ENCODE assay signal across 19 cellular contexts in genomic region chr13:24842533-24843278, GRCh38.
A peak's percentile ranks its signal among the peaks of the same experiment; 100 is the strongest.
DNase-seq lines count a peak whose midpoint lies in the region; ATAC-seq and TF ChIP-seq lines count a peak whose summit lies in the region.
"Had no signal": no experiment of that assay in that cellular context is flagged by ENCODE, and none has a peak within 500 bp of the region (broad histone marks: within the 10 kb centered on the region; RNA-seq: fewer than 3 reads in every experiment).

No MANE protein-coding gene starts in this region.

- no peak overlapping the region for H3K27ac Mint-ChIP-seq in WTC11
- H3K27ac Mint-ChIP-seq: naive thymus-derived CD8-positive, alpha-beta T cell; T-helper 1 cell treated with Interleukin-12 subunit alpha and Interleukin-12 subunit beta and Interleukin-4 antibody, amounts not matched to agents 30 μg/mL and 1 μg/mL, for 36 hours had no signal

- TF ChIP-seq CTCF in MM.1S (IDR thresholded peaks at IDR 0.05; ENCODE audit: low read length) (no peak), prostate gland (IDR thresholded peaks at IDR 0.05) (no peak), WTC11 (IDR thresholded peaks at IDR 0.05) (no peak)

- 95% methylated on average over 8 of the region's 9 CpGs for WGBS in mesenchymal stem cell
- WGBS in prostate gland: 88% methylated on average over 9 of the region's 9 CpGs

- H3K9me3 ChIP-seq in adipocyte (ENCODE audit: control insufficient read depth, low read length): no peaks in the 10 kb centered on the region
- no peaks in the 10 kb centered on the region for H3K9me3 ChIP-seq in mesenchymal stem cell (ENCODE audit: control insufficient read depth, low read length)
- no peaks in the 10 kb centered on the region for H3K9me3 ChIP-seq in MM.1S (replicated peaks; ENCODE audit: insufficient read depth, low read length)
- no peaks in the 10 kb centered on the region for H3K9me3 ChIP-seq in prostate gland
- H3K9me3 ChIP-seq: gastroesophageal sphincter had no signal

- H3K18ac ChIP-seq in mesenchymal stem cell (ENCODE audit: low read depth in 1 of 2, low read length in 2 of 2): no peak overlapping the region

- H3K4ac ChIP-seq in mesenchymal stem cell (ENCODE audit: low read depth in 1 of 2, low read length in 2 of 2): no peak overlapping the region

- no peak overlapping the region for H2BK15ac ChIP-seq in mesenchymal stem cell (ENCODE audit: low read depth, poor library complexity, severe bottlenecking)

- H4K8ac ChIP-seq in mesenchymal stem cell (ENCODE audit: low read length): no peak overlapping the region

- H3K27me3 Mint-ChIP-seq in WTC11 (ENCODE audit: low read depth): peaks cover 13% of the 10 kb centered on the region

- H3K79me1 ChIP-seq in mesenchymal stem cell (replicated peaks; ENCODE audit: low read length, poor library complexity, severe bottlenecking): no peaks in the 10 kb centered on the region

- no peak overlapping the region for H2AK5ac ChIP-seq in mesenchymal stem cell (ENCODE audit: low read length, severe bottlenecking)

- DNase-seq in HCEC 1CT (peak; percentile 18), NCI-H460 (ENCODE audit: extremely low read depth, low read depth) (peak; percentile 33), adipocyte (ENCODE audit: low read depth) (peak; percentile 10), mesenchymal stem cell (peak; percentile 45), MM.1S (no peak), prostate gland (ENCODE audit: low spot score) (no peak), WTC11 (ENCODE audit: low spot score) (no peak)
- DNase-seq: activated effector memory CD4-positive, alpha-beta T cell treated with anti-CD3 and anti-CD28 coated beads, Interleukin-2, amount 50 U/mL, for 16 hours; anterior cingulate cortex; naive thymus-derived CD8-positive, alpha-beta T cell; NCI-H510A treated with DMSO at 0.1 percent for 48 hours; stimulated activated naive CD4-positive, alpha-beta T cell; trophoblast cell had no signal

- no peak overlapping the region for H2BK12ac ChIP-seq in mesenchymal stem cell (ENCODE audit: low read length in 2 of 2)

- H3K9me3 Mint-ChIP-seq in WTC11: no peaks in the 10 kb centered on the region
- H3K9me3 Mint-ChIP-seq: naive thymus-derived CD8-positive, alpha-beta T cell; T-helper 1 cell treated with Interleukin-12 subunit alpha and Interleukin-12 subunit beta and Interleukin-4 antibody, amounts not matched to agents 30 μg/mL and 1 μg/mL, for 36 hours had no signal

- H3F3A ChIP-seq in MM.1S (ENCODE audit: insufficient read depth, low read length): no peaks in the 10 kb centered on the region

- H3K27ac ChIP-seq in mesenchymal stem cell (ENCODE audit: low read length, poor library complexity, severe bottlenecking) (no peak overlapping the region), MM.1S (ENCODE audit: low read length) (no peak overlapping the region), prostate gland (no peak overlapping the region)
- H3K27ac ChIP-seq: C4-2B, gastroesophageal sphincter, KMS-11 had no signal

- no peak overlapping the region for H3K9ac ChIP-seq in adipocyte (ENCODE audit: low read length)
- H3K9ac ChIP-seq in mesenchymal stem cell (ENCODE audit: low read length): no peak overlapping the region
- no peak overlapping the region for H3K9ac ChIP-seq in MM.1S (ENCODE audit: low read length)
- H3K9ac ChIP-seq: KMS-11 had no signal

- H3K27me3 ChIP-seq in adipocyte (replicated peaks; ENCODE audit: control insufficient read depth, insufficient read depth, low read length): no peaks in the 10 kb centered on the region
- peaks cover 0 to 10% of the 10 kb centered on the region in 2 experiments for H3K27me3 ChIP-seq in mesenchymal stem cell (ENCODE audit: control insufficient read depth in 1 of 2, insufficient read depth in 1 of 2, low read length in 2 of 2)
- no peaks in the 10 kb centered on the region for H3K27me3 ChIP-seq in MM.1S (replicated peaks; ENCODE audit: insufficient read depth, low read length)
- H3K27me3 ChIP-seq in prostate gland (replicated peaks; ENCODE audit: insufficient read depth): no peaks in the 10 kb centered on the region
- H3K27me3 ChIP-seq: gastroesophageal sphincter had no signal

- POLR2A ChIA-PET in WTC11 (lab: Charles Lee): no interaction called here

- H2BK5ac ChIP-seq in mesenchymal stem cell (ENCODE audit: low read depth, low read length, poor library complexity, severe bottlenecking): no peak overlapping the region

- no peak overlapping the region for H2AFZ ChIP-seq in mesenchymal stem cell (ENCODE audit: low read depth, low read length)
- H2AFZ ChIP-seq in MM.1S (ENCODE audit: low read length): no peak overlapping the region

- no peaks in the 10 kb centered on the region for H3K79me2 ChIP-seq in MM.1S (ENCODE audit: low read length)

- intact Hi-C loops in prostate gland (cut with DNase I): no loop called here

- H3K4me2 ChIP-seq in mesenchymal stem cell (ENCODE audit: low read length, poor library complexity, severe bottlenecking): no peak overlapping the region
- no peak overlapping the region for H3K4me2 ChIP-seq in MM.1S (ENCODE audit: low read depth, low read length)
- H3K4me2 ChIP-seq: KMS-11 had no signal

- no peak overlapping the region for H3K4me3 Mint-ChIP-seq in WTC11
- H3K4me3 Mint-ChIP-seq: naive thymus-derived CD8-positive, alpha-beta T cell; T-helper 1 cell treated with Interleukin-12 subunit alpha and Interleukin-12 subunit beta and Interleukin-4 antibody, amounts not matched to agents 30 μg/mL and 1 μg/mL, for 36 hours had no signal

- H3K4me1 Mint-ChIP-seq in WTC11: peaks cover 11% of the 10 kb centered on the region

- no peak overlapping the region for H3K23ac ChIP-seq in mesenchymal stem cell (ENCODE audit: low read length in 2 of 2)

- no peaks in the 10 kb centered on the region for H4K20me1 ChIP-seq in MM.1S (ENCODE audit: insufficient read depth, low read length)

- H3K9me2 ChIP-seq in MM.1S (replicated peaks; ENCODE audit: insufficient read depth, low read length): no peaks in the 10 kb centered on the region

- H3K36me3 Mint-ChIP-seq in WTC11: no peaks in the 10 kb centered on the region
- H3K36me3 Mint-ChIP-seq: naive thymus-derived CD8-positive, alpha-beta T cell had no signal

- no peak overlapping the region for H2BK120ac ChIP-seq in mesenchymal stem cell (ENCODE audit: low read depth, low read length)

- H3K36me3 ChIP-seq in adipocyte (ENCODE audit: control insufficient read depth, insufficient read depth, low read length, severe bottlenecking) (no peaks in the 10 kb centered on the region), mesenchymal stem cell (ENCODE audit: control insufficient read depth in 1 of 2, insufficient read depth in 2 of 2, low read depth in 1 of 2, low read length in 2 of 2) (no peaks in the 10 kb centered on the region), MM.1S (replicated peaks; ENCODE audit: insufficient read depth, low read length) (no peaks in the 10 kb centered on the region), prostate gland (no peaks in the 10 kb centered on the region)
- H3K36me3 ChIP-seq: gastroesophageal sphincter had no signal

- CTCF ChIA-PET in WTC11 (lab: Charles Lee): interaction anchor here (1.2 kb wide), 1 partner anchor 102 kb away, joined by 4 read pairs; no protein-coding TSS in a partner anchor

- H4K91ac ChIP-seq in mesenchymal stem cell (ENCODE audit: low read length): no peak overlapping the region

- H3K4me1 ChIP-seq in adipocyte (ENCODE audit: control insufficient read depth, insufficient read depth, low read length): no peaks in the 10 kb centered on the region
- peaks cover 2% of the 10 kb centered on the region for H3K4me1 ChIP-seq in mesenchymal stem cell (ENCODE audit: control insufficient read depth, insufficient read depth, low read depth, low read length)
- no peaks in the 10 kb centered on the region for H3K4me1 ChIP-seq in MM.1S (ENCODE audit: low read length)
- no peaks in the 10 kb centered on the region for H3K4me1 ChIP-seq in prostate gland (replicated peaks)
- H3K4me1 ChIP-seq: gastroesophageal sphincter had no signal

- no peak for ATAC-seq in HG03097 (IDR thresholded peaks at IDR 0.05; ENCODE audit: low FRiP score, unreplicated experiment)
- no peak for ATAC-seq in WTC11
- ATAC-seq: gastroesophageal sphincter; naive thymus-derived CD8-positive, alpha-beta T cell; Panc1 had no signal

- no peak for TF ChIP-seq POLR2A in prostate gland (IDR thresholded peaks at IDR 0.05)

- H3K4me3 ChIP-seq in adipocyte (ENCODE audit: low read length) (no peak overlapping the region), mesenchymal stem cell (ENCODE audit: insufficient read depth in 1 of 2, low read depth in 1 of 2, low read length in 2 of 2) (no peak overlapping the region), MM.1S (ENCODE audit: low read length) (no peak overlapping the region), prostate gland (no peak overlapping the region)
- H3K4me3 ChIP-seq: gastroesophageal sphincter had no signal

- H3K14ac ChIP-seq in mesenchymal stem cell (ENCODE audit: low read length in 2 of 2): peak overlapping the region in 1 of 2 experiments; percentile 70

TF ChIP-seq in WTC11, 78 proteins besides CTCF, POLR2A, EP300 and RAD21 (continues in another document):
- no peak for TF ChIP-seq TCF7 (CRISPR knock-in tag; IDR thresholded peaks at IDR 0.05; ENCODE audit: low read depth)
- no peak for TF ChIP-seq ZNF416 (CRISPR knock-in tag; IDR thresholded peaks at IDR 0.05)
- no peak for TF ChIP-seq ZMAT4 (CRISPR knock-in tag; IDR thresholded peaks at IDR 0.05)
- TF ChIP-seq CREM (CRISPR knock-in tag; IDR thresholded peaks at IDR 0.05): no peak
- TF ChIP-seq FOXP4 (CRISPR knock-in tag; IDR thresholded peaks at IDR 0.05): no peak

Comparison
In these comparisons a context has a peak if more than half of its experiments do, and no peak if none do; other contexts are left out.
1. DNase-seq: peak in HCEC 1CT (single experiment), NCI-H460 (single experiment), adipocyte (single experiment) and mesenchymal stem cell (single experiment); none in MM.1S (single experiment), prostate gland (single experiment) and WTC11 (single experiment).